21 cellular contexts compared by ENCODE assay signal in the genomic region with DNA sequence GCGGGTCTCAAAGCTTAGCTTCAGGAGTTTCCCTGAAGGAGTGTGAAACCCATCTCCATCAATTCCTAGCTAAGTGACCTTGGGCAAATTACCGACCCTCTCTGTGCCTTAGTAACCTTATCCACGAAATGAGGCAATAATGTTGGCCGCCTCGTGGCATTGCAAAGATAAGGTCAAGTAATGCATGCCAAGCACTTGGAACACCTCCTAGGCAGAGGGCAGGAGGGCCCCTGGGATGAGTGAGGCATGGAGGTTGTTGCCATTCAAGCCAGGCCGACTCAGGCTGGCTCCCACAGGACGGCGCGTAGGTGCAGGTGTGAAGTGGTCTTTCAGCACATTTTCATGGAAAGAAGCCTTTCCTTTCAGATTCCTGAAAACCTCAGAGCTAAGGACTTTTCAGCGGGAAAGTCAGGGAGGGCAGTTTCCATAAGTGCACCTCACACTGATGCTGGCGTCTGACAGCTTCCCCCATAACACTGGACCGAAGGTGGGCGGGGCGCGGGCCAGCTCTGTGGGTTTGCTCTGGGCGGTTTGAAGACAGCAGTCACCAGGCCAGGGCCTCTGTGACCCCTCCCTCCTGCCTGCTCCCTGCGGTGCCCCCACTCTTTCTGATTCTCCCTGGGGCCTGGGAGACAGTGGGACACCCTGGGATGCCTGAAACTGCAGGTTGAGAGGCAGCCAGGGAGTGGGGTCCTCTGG. TPM values are rescaled to one million over a fixed set of nuclear protein-coding genes. Genes with fewer than 3 reads are reported as not detected.
DNase-seq lines count a peak whose midpoint lies in the region; ATAC-seq, FAIRE-seq and TF ChIP-seq lines count a peak whose summit lies in the region.
"Had no signal": no experiment of that assay in that cellular context is flagged by ENCODE, and none has a peak within 500 bp of the region (broad histone marks: within the 10 kb centered on the region; RNA-seq: fewer than 3 reads in every experiment).

No MANE protein-coding gene starts in this region.

- H3K9me2 ChIP-seq in GM23338 (ENCODE audit: insufficient read depth): no peaks in the 10 kb centered on the region

- H3K27me3 Mint-ChIP-seq in GM23338 (ENCODE audit: insufficient read depth, low read depth, poor library complexity) (peaks cover 5% of the 10 kb centered on the region), Caco-2 (ENCODE audit: insufficient read depth, unreplicated experiment) (no peaks in the 10 kb centered on the region)
- no peaks in the 10 kb centered on the region for H3K27me3 Mint-ChIP-seq in activated naive CD8-positive, alpha-beta T cell treated with anti-CD3 and anti-CD28 coated beads for 36 hours

- ATAC-seq in GM23338 (peak; percentile 16; the same call in 1 of the 3 replicates), Panc1 (peak; percentile 50; the same call in 1 of the 2 replicates), heart right ventricle (peak in 7 of 8 donors; percentile 19 to 67 (median 47)), GM21528 (IDR thresholded peaks at IDR 0.05; ENCODE audit: low FRiP score, unreplicated experiment) (no peak)
- ATAC-seq: CD8-positive, alpha-beta T cell had no signal

- H3K27me3 ChIP-seq in GM23338 (ENCODE audit: insufficient read depth) (no peaks in the 10 kb centered on the region), Panc1 (ENCODE audit: control insufficient read depth, insufficient read depth, low read length) (no peaks in the 10 kb centered on the region), heart right ventricle (no peaks in the 10 kb centered on the region), small intestine (ENCODE audit: control insufficient read depth in 2 of 2, insufficient read depth in 2 of 2, low read length in 2 of 2) (no peaks in the 10 kb centered on the region), Caco-2 (replicated peaks; ENCODE audit: control insufficient read depth, insufficient read depth, low read length) (no peaks in the 10 kb centered on the region)

- no peak for DNase-seq in GM23338 (ENCODE audit: low spot score)
- no peak for DNase-seq in Panc1 (ENCODE audit: low read depth, low spot score)
- DNase-seq in heart right ventricle: no peak
- peak; percentile 22 for DNase-seq in small intestine
- DNase-seq in activated naive CD8-positive, alpha-beta T cell treated with anti-CD3 and anti-CD28 coated beads for 36 hours: no peak
- DNase-seq in Caco-2: no peak
- no peak for DNase-seq in SKM-1 (lab: John Stamatoyannopoulos, UW; ENCODE audit: unreplicated experiment)
- DNase-seq: CD8-positive, alpha-beta T cell; DND-41; GDM1; MM.1S; NCI-H1105; NCI-H187; NCI-H2171 treated with DMSO at 0.1 percent for 48 hours; NCI-H510A treated with DMSO at 0.1 percent for 48 hours; SIG-M5 had no signal

- H3K36me3 Mint-ChIP-seq in GM23338 (ENCODE audit: low read depth): no peaks in the 10 kb centered on the region
- H3K36me3 Mint-ChIP-seq in activated naive CD8-positive, alpha-beta T cell treated with anti-CD3 and anti-CD28 coated beads for 36 hours: no peaks in the 10 kb centered on the region
- no peaks in the 10 kb centered on the region for H3K36me3 Mint-ChIP-seq in Caco-2 (ENCODE audit: insufficient read depth, unreplicated experiment)
- H3K36me3 Mint-ChIP-seq: CD8-positive, alpha-beta T cell had no signal

- H3K27ac ChIP-seq in GM23338 (ENCODE audit: low read depth) (no peak overlapping the region), Panc1 (ENCODE audit: low read length) (no peak overlapping the region), heart right ventricle (no peak overlapping the region), small intestine (ENCODE audit: low read depth in 1 of 2, low read length in 1 of 2) (no peak overlapping the region)
- H3K27ac ChIP-seq: KMS-11 had no signal

- in situ Hi-C loops in Panc1 (cut with HindIII; ENCODE audit: low pct_unique_long_range_greater_than_20kb, low sequenced_read_pairs): no loop called here

- H4K20me1 ChIP-seq in GM23338 (replicated peaks; ENCODE audit: insufficient read depth): no peaks in the 10 kb centered on the region

- no peak overlapping the region for H2AFZ ChIP-seq in GM23338

- H3K4me3 ChIP-seq in GM23338 (no peak overlapping the region), Panc1 (ENCODE audit: low read depth in 2 of 2, low read length in 2 of 2) (no peak overlapping the region), heart right ventricle (no peak overlapping the region), small intestine (ENCODE audit: low read depth in 1 of 2, low read length in 2 of 2) (no peak overlapping the region), Caco-2 (ENCODE audit: low read depth, low read length) (no peak overlapping the region)

- CTCF ChIA-PET in Panc1 (lab: Charles Lee): no interaction called here
- CTCF ChIA-PET in Caco-2 (lab: Charles Lee): interaction anchor here (0.7 to 2.4 kb wide), 3 partner anchors 22 to 265 kb away, joined by 4 to 21 read pairs (median 13); no protein-coding TSS in a partner anchor

- no peak overlapping the region for H3K4me3 Mint-ChIP-seq in GM23338
- no peak overlapping the region for H3K4me3 Mint-ChIP-seq in activated naive CD8-positive, alpha-beta T cell treated with anti-CD3 and anti-CD28 coated beads for 36 hours
- no peak overlapping the region for H3K4me3 Mint-ChIP-seq in Caco-2 (ENCODE audit: unreplicated experiment)
- H3K4me3 Mint-ChIP-seq: CD8-positive, alpha-beta T cell had no signal

- H3K9me3 ChIP-seq in Panc1 (ENCODE audit: control insufficient read depth, insufficient read depth, low read depth, low read length) (no peaks in the 10 kb centered on the region), heart right ventricle (no peaks in the 10 kb centered on the region), small intestine (ENCODE audit: control insufficient read depth, low read depth) (no peaks in the 10 kb centered on the region), Caco-2 (no peaks in the 10 kb centered on the region)

- BruUV-seq in Panc1 (replicated peaks; lab: Mats Ljungman, UMichigan): no TSS peak
- no TSS peak for BruUV-seq in Caco-2 (replicated peaks; lab: Mats Ljungman, UMichigan)

- H3K9me3 Mint-ChIP-seq in GM23338: no peaks in the 10 kb centered on the region
- H3K9me3 Mint-ChIP-seq in activated naive CD8-positive, alpha-beta T cell treated with anti-CD3 and anti-CD28 coated beads for 36 hours: peaks cover under 1% of the 10 kb centered on the region
- no peaks in the 10 kb centered on the region for H3K9me3 Mint-ChIP-seq in Caco-2 (ENCODE audit: unreplicated experiment)
- H3K9me3 Mint-ChIP-seq: CD8-positive, alpha-beta T cell had no signal

- POLR2A ChIA-PET in Panc1 (lab: Charles Lee): no interaction called here
- POLR2A ChIA-PET in Caco-2 (lab: Charles Lee): no interaction called here

- H3K27ac Mint-ChIP-seq in GM23338: no peak overlapping the region
- no peak overlapping the region for H3K27ac Mint-ChIP-seq in activated naive CD8-positive, alpha-beta T cell treated with anti-CD3 and anti-CD28 coated beads for 36 hours
- no peak overlapping the region for H3K27ac Mint-ChIP-seq in Caco-2 (ENCODE audit: unreplicated experiment)
- H3K27ac Mint-ChIP-seq: CD8-positive, alpha-beta T cell had no signal

- no peaks in the 10 kb centered on the region for H3K79me2 ChIP-seq in GM23338 (replicated peaks; ENCODE audit: insufficient read depth)

- H3K36me3 ChIP-seq in GM23338 (ENCODE audit: insufficient read depth): no peaks in the 10 kb centered on the region
- H3K36me3 ChIP-seq in Panc1 (ENCODE audit: control insufficient read depth, insufficient read depth, low read length): no peaks in the 10 kb centered on the region
- no peaks in the 10 kb centered on the region for H3K36me3 ChIP-seq in heart right ventricle
- H3K36me3 ChIP-seq in small intestine (ENCODE audit: control insufficient read depth in 2 of 2, insufficient read depth in 2 of 2, low read length in 2 of 2): no peaks in the 10 kb centered on the region
- H3K36me3 ChIP-seq in Caco-2 (ENCODE audit: control insufficient read depth, insufficient read depth, low read length): no peaks in the 10 kb centered on the region; the same call in 1 of the 2 replicates

- H3K4me1 Mint-ChIP-seq in GM23338: peaks cover 3% of the 10 kb centered on the region
- peaks cover 9% of the 10 kb centered on the region for H3K4me1 Mint-ChIP-seq in activated naive CD8-positive, alpha-beta T cell treated with anti-CD3 and anti-CD28 coated beads for 36 hours
- peaks cover 41% of the 10 kb centered on the region for H3K4me1 Mint-ChIP-seq in Caco-2 (ENCODE audit: low read depth, unreplicated experiment)

- H3K4me1 ChIP-seq in GM23338 (ENCODE audit: insufficient read depth) (no peaks in the 10 kb centered on the region), Panc1 (ENCODE audit: control insufficient read depth, insufficient read depth, low read length) (peaks cover 6% of the 10 kb centered on the region; the same call in 1 of the 2 replicates), heart right ventricle (peaks cover 0 to 25% (median 18%) of the 10 kb centered on the region in 9 donors), small intestine (ENCODE audit: control insufficient read depth in 2 of 2, insufficient read depth in 1 of 2, low read depth in 1 of 2, low read length in 1 of 2) (no peaks in the 10 kb centered on the region), Caco-2 (peaks cover 55% of the 10 kb centered on the region)

- peaks cover 7% of the 10 kb centered on the region; the same call in 1 of the 2 replicates for H3F3A ChIP-seq in GM23338 (replicated peaks; ENCODE audit: low read depth)

- H3K4me2 ChIP-seq in GM23338: no peak overlapping the region
- H3K4me2 ChIP-seq: KMS-11 had no signal

- no peak for TF ChIP-seq CTCF in GM23338 (conservative IDR thresholded peaks at IDR 0.05; ENCODE audit: low read depth in 2 of 2)
- TF ChIP-seq CTCF in Panc1 (IDR thresholded peaks at IDR 0.05): no peak
- no peak for TF ChIP-seq CTCF in heart right ventricle (IDR thresholded peaks at IDR 0.05)
- TF ChIP-seq CTCF in Caco-2 (IDR thresholded peaks at IDR 0.05; ENCODE audit: insufficient read depth in 1 of 2, low read depth in 1 of 2, low read length in 1 of 2, severe bottlenecking in 1 of 2, unreplicated experiment in 1 of 2): no peak

- FAIRE-seq in small intestine (lab: Jason Lieb, UNC): no peak
- FAIRE-seq: GM12892, H1, RCC 7860 had no signal

- intact Hi-C loops in Panc1 (cut with micrococcal nuclease; ENCODE audit: unreplicated experiment) (no loop called here), heart right ventricle (cut with DNase I) (no loop called here), Caco-2 (cut with micrococcal nuclease; ENCODE audit: unreplicated experiment) (no loop called here)

- WGBS in heart right ventricle, 2 donors: 60 to 66% methylated on average over 17 of the region's 17 CpGs
- 34 to 59% (median 40%) methylated on average over 17 of the region's 17 CpGs for WGBS in small intestine, 3 donors

RNA-seq across cellular contexts. Expression of a gene that starts 25.2 kb away (rescaled TPM):
- 18.6 and 19.9 TPM in 2 replicates for total RNA-seq in GM23338 (2014; rRNA removed; shearing (Covaris generic))
- polyA plus RNA-seq in GM23338 (2016; fragmentation: Nextera tagmentation; extraction: Ambion mirVana): 3.5 and 4.1 TPM in 2 replicates
- 74.0 TPM for total RNA-seq in Panc1 (2021; ENCODE audit: unreplicated experiment)
- 74.3 TPM for polyA plus RNA-seq in Panc1 (2012; ENCODE audit: insufficient read length)
- total RNA-seq in heart right ventricle: 10 to 100 TPM; 10.7 to 21.9 (median 12.8) TPM
- 10 to 100 TPM; 17.4 to 18.8 TPM for polyA plus RNA-seq in heart right ventricle
- polyA plus RNA-seq in small intestine: 10 to 100 TPM; 27.5 to 33.4 (median 30.0) TPM
- 10 to 100 TPM; 20.3 to 24.5 TPM for total RNA-seq in activated naive CD8-positive, alpha-beta T cell treated with anti-CD3 and anti-CD28 coated beads for 36 hours
- 95.7 and 98.6 TPM in 2 replicates for total RNA-seq in Caco-2 (2022)

RNA-seq across cellular contexts. Expression of a gene that starts 44.2 kb away (rescaled TPM):
- 12.1 and 12.3 TPM in 2 replicates for total RNA-seq in GM23338 (2014; rRNA removed; shearing (Covaris generic))
- polyA plus RNA-seq in GM23338 (2016; fragmentation: Nextera tagmentation; extraction: Ambion mirVana) (5.9 and 6.8 TPM in 2 replicates), heart right ventricle (10 to 100 TPM; 10.5 to 42.7 TPM), small intestine (100 to 1,000 TPM in 2 of 3 donors, 10 to 100 TPM in 1; 32.3 to 363 (median 147) TPM)
- total RNA-seq in Panc1 (2021; ENCODE audit: unreplicated experiment) (17.1 TPM), heart right ventricle (10 to 100 TPM in 1 of 10 donors, 1 to 10 TPM in 9; 4.2 to 13.1 (median 5.6) TPM), Caco-2 (2022) (3.6 and 3.9 TPM in 2 replicates)
- 36.1 TPM for polyA plus RNA-seq in Panc1 (2012; ENCODE audit: insufficient read length)
- total RNA-seq in activated naive CD8-positive, alpha-beta T cell treated with anti-CD3 and anti-CD28 coated beads for 36 hours: 10 to 100 TPM; 73.5 to 74.5 TPM
